Comparison of ENCODE assay signal across 8 cellular contexts in the genomic region with DNA sequence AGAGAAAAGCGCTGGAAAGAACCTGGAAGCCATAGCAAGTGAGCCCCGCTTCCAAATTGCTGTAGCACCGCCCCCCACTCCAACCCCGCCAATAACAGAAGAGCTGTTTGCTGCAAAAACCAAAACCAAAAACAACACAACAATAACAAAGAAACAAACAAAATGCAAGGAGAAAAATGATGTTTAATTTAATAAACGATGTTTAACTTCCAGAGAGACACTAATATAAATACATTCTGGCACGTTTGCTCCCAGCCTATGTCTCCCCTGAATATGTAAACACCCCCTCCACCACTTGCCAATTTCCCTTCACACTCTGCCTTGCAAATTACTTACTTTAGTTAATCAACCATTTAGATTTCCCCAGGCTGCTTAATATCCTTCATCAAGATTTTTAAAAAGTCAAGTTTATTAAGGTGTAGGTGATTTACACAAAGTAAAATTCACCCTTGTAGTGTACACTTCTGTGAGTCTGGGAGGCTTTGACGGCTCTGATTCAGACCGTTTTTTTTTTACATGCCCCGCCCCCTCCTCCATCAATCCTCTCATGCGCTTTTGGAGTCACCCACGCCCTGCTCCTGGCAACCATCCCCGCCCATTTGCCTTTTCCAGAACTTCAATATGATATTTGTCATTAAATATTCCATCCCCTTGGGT. TPM values are rescaled to one million over a fixed set of nuclear protein-coding genes. Genes with fewer than 3 reads are reported as not detected.
DNase-seq lines count a peak whose midpoint lies in the region; ATAC-seq, FAIRE-seq and TF ChIP-seq lines count a peak whose summit lies in the region.

No MANE protein-coding gene starts in this region.

- H3K36me3 Mint-ChIP-seq in Caco-2 (ENCODE audit: insufficient read depth, unreplicated experiment) (no peaks in the 10 kb centered on the region), chondrocyte (ENCODE audit: low read depth) (peaks cover 3% of the 10 kb centered on the region)

- H3K9me3 Mint-ChIP-seq in Caco-2 (ENCODE audit: unreplicated experiment) (peaks cover 3% of the 10 kb centered on the region), chondrocyte (ENCODE audit: low read depth) (no peaks in the 10 kb centered on the region)

- peak overlapping the region; percentile 15 for H3K4me3 ChIP-seq in Caco-2 (ENCODE audit: low read depth, low read length)
- peak overlapping the region; percentile 79 for H3K4me3 ChIP-seq in SK-N-MC
- H3K4me3 ChIP-seq in small intestine (ENCODE audit: low read depth in 1 of 2, low read length in 2 of 2), result peak overlapping the region; percentile 28 to 60

- POLR2A ChIA-PET in Caco-2 (lab: Charles Lee), result no interaction called here

- H3K27me3 Mint-ChIP-seq in Caco-2 (ENCODE audit: insufficient read depth, unreplicated experiment) (no peaks in the 10 kb centered on the region), chondrocyte (ENCODE audit: low read depth) (peaks cover 6% of the 10 kb centered on the region)

- peak overlapping the region; percentile 21 for H3K9ac ChIP-seq in SK-N-MC (ENCODE audit: insufficient read length)

- peak overlapping the region; percentile 84 for H3K4me3 Mint-ChIP-seq in Caco-2 (ENCODE audit: unreplicated experiment)
- H3K4me3 Mint-ChIP-seq in chondrocyte (ENCODE audit: unreplicated experiment), result peak overlapping the region; percentile 81

- no TSS peak for BruUV-seq in Caco-2 (replicated peaks; lab: Mats Ljungman, UMichigan)

- H3K27me3 ChIP-seq in Caco-2 (replicated peaks; ENCODE audit: control insufficient read depth, insufficient read depth, low read length) (no peaks in the 10 kb centered on the region), small intestine (ENCODE audit: control insufficient read depth in 2 of 2, insufficient read depth in 2 of 2, low read length in 2 of 2) (no peaks in the 10 kb centered on the region)

- H3K27ac Mint-ChIP-seq in Caco-2 (ENCODE audit: unreplicated experiment) (no peak overlapping the region), chondrocyte (ENCODE audit: unreplicated experiment) (peak overlapping the region; percentile 70)

- FAIRE-seq in islet of Langerhans (lab: Jason Lieb, UNC) (peak; percentile 55), small intestine (lab: Jason Lieb, UNC) (no peak)

- H3K36me3 ChIP-seq in Caco-2 (ENCODE audit: control insufficient read depth, insufficient read depth, low read length) (no peaks in the 10 kb centered on the region), SK-N-MC (ENCODE audit: insufficient read depth, low read length) (no peaks in the 10 kb centered on the region), small intestine (ENCODE audit: control insufficient read depth in 2 of 2, insufficient read depth in 2 of 2, low read length in 2 of 2) (no peaks in the 10 kb centered on the region)

- intact Hi-C loops in Caco-2 (cut with micrococcal nuclease; ENCODE audit: unreplicated experiment), result loop anchor here (10.0 kb wide), 2 partner anchors 295 to 355 kb away; no protein-coding TSS in a partner anchor

- H3K4me1 Mint-ChIP-seq in Caco-2 (ENCODE audit: low read depth, unreplicated experiment), result peaks cover 10% of the 10 kb centered on the region
- peaks cover 15% of the 10 kb centered on the region for H3K4me1 Mint-ChIP-seq in chondrocyte (ENCODE audit: low read depth)

- H3K27ac ChIP-seq in SK-N-MC, result no peak overlapping the region
- H3K27ac ChIP-seq in small intestine (ENCODE audit: low read depth in 1 of 2, low read length in 1 of 2), result no peak overlapping the region

- CTCF ChIA-PET in Caco-2 (lab: Charles Lee), result interaction anchor here (0.5 to 0.7 kb wide), 3 partner anchors 24 to 178 kb away, joined by 3 to 6 read pairs (median 4); partner anchors contain the start of genes DDX24 and IFI27L1

- TF ChIP-seq CTCF in Caco-2 (IDR thresholded peaks at IDR 0.05; ENCODE audit: insufficient read depth in 1 of 2, low read depth in 1 of 2, low read length in 1 of 2, severe bottlenecking in 1 of 2, unreplicated experiment in 1 of 2), result no peak
- TF ChIP-seq CTCF in chondrocyte (IDR thresholded peaks at IDR 0.05), result no peak

- ATAC-seq in GM19324 (IDR thresholded peaks at IDR 0.05; ENCODE audit: low FRiP score, unreplicated experiment) (no peak), HG03342 (IDR thresholded peaks at IDR 0.05; ENCODE audit: unreplicated experiment) (no peak)

- WGBS in small intestine, 3 donors, result 0% methylated on average over 12 of the region's 12 CpGs

- no peaks in the 10 kb centered on the region for H3K9me3 ChIP-seq in Caco-2
- no peaks in the 10 kb centered on the region for H3K9me3 ChIP-seq in SK-N-MC (ENCODE audit: low read depth, low read length)
- H3K9me3 ChIP-seq in small intestine (ENCODE audit: control insufficient read depth, low read depth), result no peaks in the 10 kb centered on the region

- DNase-seq in Caco-2, result no peak
- peak in 45 of 76 experiments; percentile 2 to 49 (median 21) for DNase-seq in HUDEP-2 (lab: John Stamatoyannopoulos, UW; ENCODE audit: unreplicated experiment in 76 of 76)
- DNase-seq in SK-N-MC (ENCODE audit: low read depth, low spot score), result no peak
- no peak for DNase-seq in chondrocyte (ENCODE audit: low spot score)
- DNase-seq in small intestine, result no peak

- H3K4me1 ChIP-seq in Caco-2, result no peaks in the 10 kb centered on the region
- no peaks in the 10 kb centered on the region for H3K4me1 ChIP-seq in small intestine (ENCODE audit: control insufficient read depth in 2 of 2, insufficient read depth in 1 of 2, low read depth in 1 of 2, low read length in 1 of 2)

RNA-seq across cellular contexts. Expression of gene IFI27L2, which starts 0.5 kb away (rescaled TPM):
- 3.4 and 4.7 TPM in 2 replicates for total RNA-seq in Caco-2 (2022)
- 36.0 to 71.8 TPM (median 66.8 TPM) in 3 replicates for total RNA-seq in chondrocyte
- 10 to 100 TPM; 23.0 to 96.7 (median 83.8) TPM for polyA plus RNA-seq in small intestine

RNA-seq across cellular contexts. Expression of gene IFI27, which starts 19.4 kb away (rescaled TPM):
- total RNA-seq in Caco-2 (2022) (1.7 and 2.6 TPM in 2 replicates), chondrocyte (1.5 to 3.3 TPM (median 1.5 TPM) in 3 replicates)
- 1,000 to 10,000 TPM in 1 of 3 donors, 100 to 1,000 TPM in 2; 285 to 1,277 (median 806) TPM for polyA plus RNA-seq in small intestine

RNA-seq across cellular contexts. Expression of gene PPP4R4, which starts 44.2 kb away (rescaled TPM):
- total RNA-seq in Caco-2 (2022) (0.20 and 0.21 TPM in 2 replicates), chondrocyte (0.22 TPM in 1 of 3 replicates, not detected in the others)
- polyA plus RNA-seq in small intestine, result under 1 TPM in 1 of 3 donors, not detected in 2; 0.03 TPM

RNA-seq across cellular contexts. Expression of gene IFI27L1, which starts 48.8 kb away (rescaled TPM):
- 11.6 and 13.6 TPM in 2 replicates for total RNA-seq in Caco-2 (2022)
- 33.0 to 35.0 TPM (median 33.6 TPM) in 3 replicates for total RNA-seq in chondrocyte
- 10 to 100 TPM; 29.2 to 44.5 (median 29.8) TPM for polyA plus RNA-seq in small intestine

RNA-seq across cellular contexts. Expression of gene DDX24, which starts 48.9 kb away (rescaled TPM):
- total RNA-seq in Caco-2 (2022) (131 and 132 TPM in 2 replicates), chondrocyte (136 to 151 TPM (median 149 TPM) in 3 replicates)
- polyA plus RNA-seq in small intestine, result 10 to 100 TPM; 35.1 to 64.6 (median 51.2) TPM

Comparison
In these comparisons a context has a peak if more than half of its experiments do, and no peak if none do; other contexts are left out.
1. DNase-seq: peak in HUDEP-2 (45 of 76); none in Caco-2 (0 of 2), SK-N-MC (single experiment), chondrocyte (single experiment) and small intestine (single experiment).
2. H3K4me3 ChIP-seq: peak in every context shown above with its lines; median percentile 79 in SK-N-MC; 44 in small intestine; 15 in Caco-2.